Comparison of ENCODE assay signal across 8 cellular contexts in the genomic region with DNA sequence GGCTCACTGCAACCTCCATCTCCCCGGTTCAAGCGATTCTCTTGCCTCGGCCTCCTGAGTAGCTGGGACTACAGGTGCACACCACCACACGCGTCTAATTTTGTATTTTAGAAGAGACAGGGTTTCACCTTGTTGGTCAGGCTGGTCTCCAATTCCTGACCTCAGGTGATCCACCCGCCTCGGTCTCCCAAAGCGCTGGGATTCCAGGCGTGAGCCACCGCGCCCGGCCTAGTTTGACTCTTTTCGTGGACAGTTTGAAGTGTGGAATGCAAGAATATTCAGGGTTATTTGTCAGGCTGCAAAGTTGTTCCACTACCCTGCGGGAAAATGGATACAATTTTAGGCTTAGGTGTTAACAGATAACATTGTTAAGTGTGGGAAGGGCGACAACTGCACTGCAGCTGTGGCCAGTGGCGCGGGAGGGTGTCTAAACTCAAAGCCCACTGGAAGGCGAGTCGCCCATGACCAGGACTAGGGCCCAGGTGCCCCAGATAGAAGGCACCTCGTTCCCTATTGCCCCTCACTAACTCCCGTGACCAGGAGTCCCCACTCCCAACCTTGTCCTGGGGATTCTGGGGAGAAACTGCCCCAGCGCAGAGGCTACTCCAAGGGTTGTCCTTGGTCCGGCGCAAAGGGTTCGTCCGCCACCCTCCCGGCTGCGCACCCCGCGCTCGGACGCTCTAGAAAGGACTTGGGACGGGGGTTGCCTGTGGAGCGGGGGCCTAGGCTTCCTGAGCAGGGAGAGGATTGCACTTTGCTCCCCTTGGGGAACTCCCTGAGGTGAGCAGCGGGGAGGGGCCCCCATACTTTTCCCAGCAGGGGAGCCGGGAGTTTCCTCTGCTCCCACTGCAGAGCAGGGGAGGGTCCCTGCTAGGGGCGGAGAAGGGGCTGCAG. TPM values are rescaled to one million over a fixed set of nuclear protein-coding genes. Genes with fewer than 3 reads are reported as not detected.
DNase-seq lines count a peak whose midpoint lies in the region; ATAC-seq, FAIRE-seq and TF ChIP-seq lines count a peak whose summit lies in the region.

No MANE protein-coding gene starts in this region.

- peak overlapping the region; percentile 53 for H4K91ac ChIP-seq in mesenchymal stem cell (ENCODE audit: low read length)

- no peak for DNase-seq in activated T-cell treated with anti-CD3 and anti-CD28 coated beads, Interleukin-2, amount 50 U/mL, for 4 hours
- no peak for DNase-seq in activated T-cell treated with anti-CD3 and anti-CD28 coated beads, Interleukin-2, amount 50 U/mL, for 1 hour
- DNase-seq in astrocyte of the cerebellum (ENCODE audit: low read depth) (no peak), mesenchymal stem cell (no peak), thoracic aorta (ENCODE audit: low spot score) (no peak), foreskin melanocyte (no peak), GDM1 (lab: John Stamatoyannopoulos, UW) (no peak), GM12892 (ENCODE audit: insufficient read length) (no peak)

- peak overlapping the region; percentile 32 to 72 for H2BK12ac ChIP-seq in mesenchymal stem cell (ENCODE audit: low read length in 2 of 2)

- in situ Hi-C loops in astrocyte of the cerebellum (cut with HindIII; ENCODE audit: low sequenced_read_pairs) = loop anchor here (25.0 kb wide), 1 partner anchor 122 kb away; no protein-coding TSS in a partner anchor

- H3K36me3 Mint-ChIP-seq in activated T-cell treated with anti-CD3 and anti-CD28 coated beads, Interleukin-2, amount 50 U/mL, for 4 hours (ENCODE audit: insufficient read depth) = peaks cover 3% of the 10 kb centered on the region

- no peaks in the 10 kb centered on the region for H3K27me3 Mint-ChIP-seq in activated T-cell treated with anti-CD3 and anti-CD28 coated beads, Interleukin-2, amount 50 U/mL, for 4 hours (ENCODE audit: low read depth)

- no peak for TF ChIP-seq POLR2A in GM12892 (IDR thresholded peaks at IDR 0.05; ENCODE audit: low read depth, low read length)

- TF ChIP-seq CTCF in astrocyte of the cerebellum (IDR thresholded peaks at IDR 0.05; ENCODE audit: low read depth, low read length, missing control alignments) = no peak
- no peak for TF ChIP-seq CTCF in thoracic aorta (IDR thresholded peaks at IDR 0.05)

- no peak for ATAC-seq in activated T-cell treated with anti-CD3 and anti-CD28 coated beads, Interleukin-2, amount 50 U/mL, for 4 hours
- no peak for ATAC-seq in thoracic aorta (ENCODE audit: insufficient number of reproducible peaks, low FRiP score, low read depth)

- peak overlapping the region; percentile 20 to 67 for H3K4ac ChIP-seq in mesenchymal stem cell (ENCODE audit: low read depth in 1 of 2, low read length in 2 of 2)

- no peaks in the 10 kb centered on the region for H3K27me3 ChIP-seq in mesenchymal stem cell (ENCODE audit: control insufficient read depth in 1 of 2, insufficient read depth in 1 of 2, low read length in 2 of 2)
- H3K27me3 ChIP-seq in thoracic aorta (replicated peaks; ENCODE audit: insufficient read depth) = no peaks in the 10 kb centered on the region

- H3K79me1 ChIP-seq in mesenchymal stem cell (replicated peaks; ENCODE audit: low read length, poor library complexity, severe bottlenecking) = no peaks in the 10 kb centered on the region

- peak overlapping the region; percentile 85 for H4K8ac ChIP-seq in mesenchymal stem cell (ENCODE audit: low read length)

- H3K4me2 ChIP-seq in mesenchymal stem cell (ENCODE audit: low read length, poor library complexity, severe bottlenecking) = peak overlapping the region; percentile 85

- peak overlapping the region in 1 of 2 experiments; percentile 22 for H3K14ac ChIP-seq in mesenchymal stem cell (ENCODE audit: low read length in 2 of 2)

- no peak overlapping the region for H3K27ac ChIP-seq in mesenchymal stem cell (ENCODE audit: low read length, poor library complexity, severe bottlenecking)
- H3K27ac ChIP-seq in thoracic aorta = peak overlapping the region; percentile 27 to 76

- peak overlapping the region; percentile 52 for H2AK5ac ChIP-seq in mesenchymal stem cell (ENCODE audit: low read length, severe bottlenecking)

- H3K23ac ChIP-seq in mesenchymal stem cell (ENCODE audit: low read length in 2 of 2) = no peak overlapping the region

- peak overlapping the region; percentile 97 for H3K9ac ChIP-seq in mesenchymal stem cell (ENCODE audit: low read length)

- peaks cover 0 to 7% of the 10 kb centered on the region in 2 experiments for H3K36me3 ChIP-seq in mesenchymal stem cell (ENCODE audit: control insufficient read depth in 1 of 2, insufficient read depth in 2 of 2, low read depth in 1 of 2, low read length in 2 of 2)
- H3K36me3 ChIP-seq in thoracic aorta = no peaks in the 10 kb centered on the region

- H3K4me3 ChIP-seq in astrocyte of the cerebellum (ENCODE audit: low read depth, low read length) (peak overlapping the region; percentile 86), mesenchymal stem cell (ENCODE audit: insufficient read depth in 1 of 2, low read depth in 1 of 2, low read length in 2 of 2) (peak overlapping the region; percentile 72 to 99), thoracic aorta (peak overlapping the region; percentile 77)

- H3K9me3 Mint-ChIP-seq in activated T-cell treated with anti-CD3 and anti-CD28 coated beads, Interleukin-2, amount 50 U/mL, for 4 hours = no peaks in the 10 kb centered on the region

- peaks cover 22% of the 10 kb centered on the region for H3K4me1 ChIP-seq in mesenchymal stem cell (ENCODE audit: control insufficient read depth, insufficient read depth, low read depth, low read length)
- peaks cover 17 to 25% of the 10 kb centered on the region in 2 donors for H3K4me1 ChIP-seq in thoracic aorta (ENCODE audit: control insufficient read depth in 1 of 2, low read depth in 2 of 2)

- peak overlapping the region; percentile 16 to 19 for H3K18ac ChIP-seq in mesenchymal stem cell (ENCODE audit: low read depth in 1 of 2, low read length in 2 of 2)

- H3K4me3 Mint-ChIP-seq in activated T-cell treated with anti-CD3 and anti-CD28 coated beads, Interleukin-2, amount 50 U/mL, for 4 hours = peak overlapping the region; percentile 45

- 58% methylated on average over 37 of the region's 37 CpGs for WGBS in mesenchymal stem cell

- no peak overlapping the region for H2AFZ ChIP-seq in mesenchymal stem cell (ENCODE audit: low read depth, low read length)

- no peak for FAIRE-seq in GM12892 (lab: Jason Lieb, UNC)

- H2BK15ac ChIP-seq in mesenchymal stem cell (ENCODE audit: low read depth, poor library complexity, severe bottlenecking) = peak overlapping the region; percentile 29

- H3K4me1 Mint-ChIP-seq in activated T-cell treated with anti-CD3 and anti-CD28 coated beads, Interleukin-2, amount 50 U/mL, for 4 hours (ENCODE audit: low read depth) = peaks cover 25% of the 10 kb centered on the region

- no peak overlapping the region for H2BK5ac ChIP-seq in mesenchymal stem cell (ENCODE audit: low read depth, low read length, poor library complexity, severe bottlenecking)

- H3K9me3 ChIP-seq in mesenchymal stem cell (ENCODE audit: control insufficient read depth, low read length) (no peaks in the 10 kb centered on the region), thoracic aorta (no peaks in the 10 kb centered on the region)

- peak overlapping the region; percentile 42 for H2BK120ac ChIP-seq in mesenchymal stem cell (ENCODE audit: low read depth, low read length)

RNA-seq across cellular contexts. Expression of a gene that starts 1.1 kb away (rescaled TPM):
- total RNA-seq in activated T-cell treated with anti-CD3 and anti-CD28 coated beads, Interleukin-2, amount 50 U/mL, for 4 hours = 100 to 1,000 TPM; 138 to 219 (median 164) TPM
- polyA plus RNA-seq in mesenchymal stem cell (2013, experiment 1 of 2) = 955 TPM
- polyA plus RNA-seq in mesenchymal stem cell (2013, experiment 2 of 2) = 984 TPM
- total RNA-seq in thoracic aorta = 100 to 1,000 TPM; 490 to 527 TPM
- polyA plus RNA-seq in GM12892 (2012; ENCODE audit: missing spikeins) = 113 TPM
